Comparison of ENCODE assay signal across 1 cellular context in genomic region chr16:11667824-11668589, GRCh38.
TF ChIP-seq lines count a peak whose summit lies in the region.

Gene SNN, plus strand, starts transcription at chr16:11668455. Its CDS starts 7,605 bp downstream, at chr16:11676060.

TF ChIP-seq in HepG2, 621 proteins besides CTCF, POLR2A, EP300 and RAD21 (continued from another document and continues in another):
- TF ChIP-seq NRL (CRISPR knock-in tag; IDR thresholded peaks at IDR 0.05; ENCODE audit: borderline replicate concordance) (0 out of 2 replicates have a peak, but pooled peaks have one; percentile 38), PBX3 (CRISPR knock-in tag; IDR thresholded peaks at IDR 0.05; ENCODE audit: borderline replicate concordance) (no peak), ZFP91 (CRISPR knock-in tag; IDR thresholded peaks at IDR 0.05; ENCODE audit: borderline replicate concordance) (peak; percentile 42; the same call in 1 of the 2 replicates), MBD4 (IDR thresholded peaks at IDR 0.05; ENCODE audit: borderline replicate concordance, low read length) (no peak), KDM3A (CRISPR knock-in tag; IDR thresholded peaks at IDR 0.05; ENCODE audit: low read depth) (0 out of 2 replicates have a peak, but pooled peaks have one; percentile 64), AGO1 (IDR thresholded peaks at IDR 0.05; ENCODE audit: low read depth, low read length, poor library complexity, severe bottlenecking) (peak; percentile 56), ZNF343 (CRISPR knock-in tag; IDR thresholded peaks at IDR 0.05) (peak; percentile 57; the same call in 1 of the 2 replicates), FOXO4 (CRISPR knock-in tag; conservative IDR thresholded peaks at IDR 0.05) (no peak), MTF2 (CRISPR knock-in tag; IDR thresholded peaks at IDR 0.05; ENCODE audit: borderline replicate concordance) (no peak), HNF1B (CRISPR knock-in tag; IDR thresholded peaks at IDR 0.05) (0 out of 2 replicates have a peak, but pooled peaks have one; percentile 37), NONO (IDR thresholded peaks at IDR 0.05) (no peak), NONO (CRISPR knock-in tag; conservative IDR thresholded peaks at IDR 0.05) (no peak), RAD51 (IDR thresholded peaks at IDR 0.05; ENCODE audit: borderline replicate concordance) (no peak), KDM4B (CRISPR knock-in tag; IDR thresholded peaks at IDR 0.05) (0 out of 2 replicates have a peak, but pooled peaks have one; percentile 19), REPIN1 (CRISPR knock-in tag; IDR thresholded peaks at IDR 0.05; ENCODE audit: borderline replicate concordance, low read depth) (no peak), ZNF644 (CRISPR knock-in tag; IDR thresholded peaks at IDR 0.05; ENCODE audit: low read depth) (no peak), PRDM10 (CRISPR knock-in tag; IDR thresholded peaks at IDR 0.05; ENCODE audit: low read depth) (0 out of 2 replicates have a peak, but pooled peaks have one; percentile 13), NR1H2 (CRISPR knock-in tag; IDR thresholded peaks at IDR 0.05; ENCODE audit: borderline replicate concordance, low read depth) (0 out of 2 replicates have a peak, but pooled peaks have one; percentile 56), NFYC (CRISPR knock-in tag; IDR thresholded peaks at IDR 0.05) (peak; percentile 53), SP1 (IDR thresholded peaks at IDR 0.05) (no peak), SP1 (CRISPR knock-in tag; IDR thresholded peaks at IDR 0.05) (peak; percentile 56; the same call in 1 of the 2 replicates), ZBTB4 (CRISPR knock-in tag; IDR thresholded peaks at IDR 0.05; ENCODE audit: borderline replicate concordance) (no peak), TFDP1 (CRISPR knock-in tag; IDR thresholded peaks at IDR 0.05; ENCODE audit: borderline replicate concordance) (peak; percentile 71; the same call in 1 of the 2 replicates), FOXO1 (CRISPR knock-in tag; IDR thresholded peaks at IDR 0.05) (0 out of 2 replicates have a peak, but pooled peaks have one; percentile 34), ZNF17 (CRISPR knock-in tag; IDR thresholded peaks at IDR 0.05) (no peak), CHCHD3 (CRISPR knock-in tag; IDR thresholded peaks at IDR 0.05) (peak; percentile 78), IRF2 (CRISPR knock-in tag; IDR thresholded peaks at IDR 0.05) (peak; percentile 13; the same call in 1 of the 2 replicates), SNAPC5 (CRISPR knock-in tag; IDR thresholded peaks at IDR 0.05; ENCODE audit: borderline replicate concordance) (no peak), ZNF543 (CRISPR knock-in tag; IDR thresholded peaks at IDR 0.05) (0 out of 2 replicates have a peak, but pooled peaks have one; percentile 37), DRAP1 (CRISPR knock-in tag; IDR thresholded peaks at IDR 0.05) (no peak), ARID4A (CRISPR knock-in tag; IDR thresholded peaks at IDR 0.05; ENCODE audit: borderline replicate concordance) (peak; percentile 20; the same call in 1 of the 2 replicates), TBX3 (IDR thresholded peaks at IDR 0.05; ENCODE audit: borderline replicate concordance) (no peak), ATRX (CRISPR knock-in tag; IDR thresholded peaks at IDR 0.05; ENCODE audit: borderline replicate concordance) (no peak), ZNF710 (CRISPR knock-in tag; IDR thresholded peaks at IDR 0.05; ENCODE audit: borderline replicate concordance) (no peak)
